In the genomic region with DNA sequence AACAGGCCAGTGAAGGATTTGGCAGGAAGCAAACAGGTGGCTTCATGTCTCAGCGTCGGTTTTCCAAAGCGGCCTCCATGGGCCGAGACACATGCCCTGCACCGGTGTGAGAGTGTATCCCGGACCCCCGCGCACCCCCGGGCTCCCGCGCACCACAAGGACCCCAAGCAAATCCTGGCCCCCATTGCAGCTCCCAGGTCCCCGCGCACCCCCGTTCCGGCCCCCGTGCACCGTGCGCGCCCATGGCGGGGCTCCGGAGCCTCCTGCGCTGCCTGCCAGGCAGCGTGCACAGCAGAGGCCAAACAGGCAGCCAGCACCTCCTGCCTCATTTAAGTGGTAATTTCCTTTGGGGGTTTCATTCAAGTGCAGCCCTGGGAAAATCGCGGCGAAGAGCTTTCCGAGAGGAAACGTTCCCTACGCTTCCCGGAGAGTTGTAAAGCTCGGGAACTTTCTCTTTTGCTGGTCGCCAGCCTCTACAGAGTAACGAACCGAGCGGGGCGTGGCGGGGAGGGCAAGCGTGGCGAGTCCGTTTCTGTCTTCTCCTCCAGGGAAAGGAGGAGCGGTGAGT, we compare ENCODE assay signal across 9 cellular contexts.
DNase-seq lines count a peak whose midpoint lies in the region; ATAC-seq and TF ChIP-seq lines count a peak whose summit lies in the region.
"Had no signal": no experiment of that assay in that cellular context is flagged by ENCODE, and none has a peak within 500 bp of the region (broad histone marks: within the 10 kb centered on the region; RNA-seq: fewer than 3 reads in every experiment).

No MANE protein-coding gene starts in this region.

- no peak for ATAC-seq in naive B cell (ENCODE audit: low read depth in 2 of 2)
- no peak for ATAC-seq in GM19397 (IDR thresholded peaks at IDR 0.05; ENCODE audit: unreplicated experiment)
- no peak for ATAC-seq in HG03460 (IDR thresholded peaks at IDR 0.05; ENCODE audit: unreplicated experiment)
- no peak for ATAC-seq in GM21825 (IDR thresholded peaks at IDR 0.05; ENCODE audit: unreplicated experiment)

- no peaks in the 10 kb centered on the region for H3K36me3 Mint-ChIP-seq in naive B cell

- no peak overlapping the region for H3K27ac ChIP-seq in Peyer's patch

- peak; percentile 63 for DNase-seq in ACHN
- DNase-seq in Peyer's patch = peak in 2 of 3 donors; percentile 51 to 60
- peak; percentile 42 for DNase-seq in fibroblast of pulmonary artery (ENCODE audit: low read depth)
- no peak for DNase-seq in naive B cell
- no peak for DNase-seq in NCI-H526 treated with DMSO at 0.1 percent for 48 hours (lab: John Stamatoyannopoulos, UW)
- DNase-seq: NCI-H2171 treated with DMSO at 0.1 percent for 48 hours had no signal

- TF ChIP-seq CTCF in Peyer's patch (IDR thresholded peaks at IDR 0.05) = no peak
- TF ChIP-seq CTCF in fibroblast of pulmonary artery (IDR thresholded peaks at IDR 0.05; ENCODE audit: low read length, missing control alignments) = no peak

- peak overlapping the region; percentile 13 to 52 (median 37) for H3K4me3 ChIP-seq in Peyer's patch
- peak overlapping the region; percentile 49 for H3K4me3 ChIP-seq in fibroblast of pulmonary artery (replicated peaks; ENCODE audit: low read depth, low read length)

- no peaks in the 10 kb centered on the region for H3K9me3 Mint-ChIP-seq in naive B cell

- peak overlapping the region; percentile 62 to 89 (median 73) for H3K4me3 Mint-ChIP-seq in naive B cell

- H3K4me1 ChIP-seq in Peyer's patch = no peaks in the 10 kb centered on the region

- H3K27me3 ChIP-seq in Peyer's patch = no peaks in the 10 kb centered on the region

- H3K9me3 ChIP-seq in Peyer's patch = no peaks in the 10 kb centered on the region

- no peak for TF ChIP-seq POLR2A in Peyer's patch (IDR thresholded peaks at IDR 0.05)

- H3K36me3 ChIP-seq in Peyer's patch = no peaks in the 10 kb centered on the region

- peaks cover 16 to 34% (median 24%) of the 10 kb centered on the region in 3 donors for H3K4me1 Mint-ChIP-seq in naive B cell

- H3K27ac Mint-ChIP-seq in naive B cell = peak overlapping the region in 1 of 6 donors; percentile 49

- in situ Hi-C loops in ACHN (cut with HindIII; ENCODE audit: low pct_ligation_motif_present, low pct_unique_long_range_greater_than_20kb, low sequenced_read_pairs) = no loop called here

- peaks cover 10 to 21% (median 21%) of the 10 kb centered on the region in 3 donors for H3K27me3 Mint-ChIP-seq in naive B cell

Comparison
In these comparisons a context has a peak if more than half of its experiments do, and no peak if none do; other contexts are left out.
1. DNase-seq: peak in ACHN (single experiment), Peyer's patch (2 of 3) and fibroblast of pulmonary artery (single experiment); none in naive B cell (single experiment) and NCI-H526 treated with DMSO at 0.1 percent for 48 hours (single experiment).